Comparison of ENCODE assay signal across 16 cellular contexts in genomic region chr21:35280221-35280620, GRCh38.
A peak's percentile ranks its signal among the peaks of the same experiment; 100 is the strongest.
DNase-seq lines count a peak whose midpoint lies in the region; TF ChIP-seq lines count a peak whose summit lies in the region.
"Had no signal": no experiment of that assay in that cellular context is flagged by ENCODE, and none has a peak within 500 bp of the region (broad histone marks: within the 10 kb centered on the region; RNA-seq: fewer than 3 reads in every experiment).

No MANE protein-coding gene starts in this region.

- H4K20me1 ChIP-seq in GM23248 (ENCODE audit: insufficient read depth) (no peaks in the 10 kb centered on the region), smooth muscle cell (ENCODE audit: low read depth) (no peaks in the 10 kb centered on the region)
- H4K20me1 ChIP-seq: BLaER1 had no signal

- H3K9me2 ChIP-seq in GM23248 (ENCODE audit: insufficient read depth): no peaks in the 10 kb centered on the region

- H2AFZ ChIP-seq in GM23248: 0 out of 2 replicates have a peak overlapping the region, but pooled peaks have one; percentile 3
- H2AFZ ChIP-seq in smooth muscle cell (ENCODE audit: low read depth): peak overlapping the region; percentile 4

- H3K36me3 ChIP-seq in GM23248 (ENCODE audit: low read depth) (no peaks in the 10 kb centered on the region), smooth muscle cell (ENCODE audit: low read depth) (no peaks in the 10 kb centered on the region), esophagus squamous epithelium (no peaks in the 10 kb centered on the region)
- H3K36me3 ChIP-seq: BE2C, BLaER1 had no signal

- no peak overlapping the region for H3K4me2 ChIP-seq in GM23248 (ENCODE audit: unreplicated experiment)
- H3K4me2 ChIP-seq in smooth muscle cell: no peak overlapping the region
- H3K4me2 ChIP-seq: BLaER1 had no signal

- DNase-seq in CD1c-positive myeloid dendritic cell (ENCODE audit: extremely low spot score): peak; percentile 91
- no peak for DNase-seq in GM23248
- DNase-seq in smooth muscle cell (lab: John Stamatoyannopoulos, UW; ENCODE audit: unreplicated experiment): no peak
- no peak for DNase-seq in UCSD-AML1 (lab: John Stamatoyannopoulos, UW; ENCODE audit: unreplicated experiment)
- DNase-seq in esophagus squamous epithelium (lab: John Stamatoyannopoulos, UW): no peak
- DNase-seq: 8988T; ACHN; BE2C; C1 segment of cervical spinal cord; Caco-2; Calu3; CD4-positive, alpha-beta T cell; CD8-positive, alpha-beta T cell; DMS79 treated with DMSO at 0.1 percent for 48 hours; GF-D8 had no signal

- H3K4me3 ChIP-seq in GM23248 (no peak overlapping the region), smooth muscle cell (no peak overlapping the region), esophagus squamous epithelium (no peak overlapping the region)
- H3K4me3 ChIP-seq: BLaER1 had no signal

- H3F3A ChIP-seq in GM23248 (ENCODE audit: insufficient read depth) (no peaks in the 10 kb centered on the region), smooth muscle cell (ENCODE audit: low read depth) (peaks cover 12% of the 10 kb centered on the region)

- H3K27ac ChIP-seq in GM23248: no peak overlapping the region
- H3K27ac ChIP-seq in smooth muscle cell (ENCODE audit: low read depth): no peak overlapping the region
- H3K27ac ChIP-seq in esophagus squamous epithelium: no peak overlapping the region
- H3K27ac ChIP-seq: BLaER1 had no signal

- no peak overlapping the region for H3K9ac ChIP-seq in GM23248
- H3K9ac ChIP-seq in smooth muscle cell (ENCODE audit: low read depth): no peak overlapping the region
- H3K9ac ChIP-seq: BLaER1 had no signal

- in situ Hi-C loops in GM23248 (cut with MboI): no loop called here

- no peak for TF ChIP-seq POLR2A in esophagus squamous epithelium (IDR thresholded peaks at IDR 0.05)

- H3K79me2 ChIP-seq in GM23248 (ENCODE audit: insufficient read depth): no peaks in the 10 kb centered on the region
- no peaks in the 10 kb centered on the region for H3K79me2 ChIP-seq in smooth muscle cell (ENCODE audit: low read depth)

- intact Hi-C loops in esophagus squamous epithelium (cut with DNase I): no loop called here

- TF ChIP-seq CTCF in smooth muscle cell (IDR thresholded peaks at IDR 0.05; ENCODE audit: borderline replicate concordance, insufficient read depth, poor library complexity, severe bottlenecking) (no peak), esophagus squamous epithelium (IDR thresholded peaks at IDR 0.05) (no peak)

- H3K4me1 ChIP-seq in GM23248 (ENCODE audit: insufficient read depth) (0 out of 2 replicates have a peak, but pooled peaks cover 5% of the 10 kb centered on the region), smooth muscle cell (ENCODE audit: low read depth) (peaks cover 18% of the 10 kb centered on the region), esophagus squamous epithelium (peaks cover 0 to 26% (median 12%) of the 10 kb centered on the region in 3 donors)
- H3K4me1 ChIP-seq: BE2C, Caco-2 had no signal

- H3K27me3 ChIP-seq in GM23248 (replicated peaks; ENCODE audit: insufficient read depth) (no peaks in the 10 kb centered on the region), smooth muscle cell (ENCODE audit: low read depth) (no peaks in the 10 kb centered on the region), esophagus squamous epithelium (no peaks in the 10 kb centered on the region)
- H3K27me3 ChIP-seq: BE2C, BLaER1 had no signal

- H3K9me3 ChIP-seq in GM23248 (ENCODE audit: low read depth) (no peaks in the 10 kb centered on the region), smooth muscle cell (replicated peaks; ENCODE audit: low read depth) (no peaks in the 10 kb centered on the region), esophagus squamous epithelium (no peaks in the 10 kb centered on the region)
- H3K9me3 ChIP-seq: BE2C had no signal
